ENCODE assay signal across 8 cellular contexts in genomic region chr1:11719313-11720032, GRCh38. TPM values are rescaled to one million over a fixed set of nuclear protein-coding genes. Genes with fewer than 3 reads are reported as not detected.
A peak's percentile ranks its signal among the peaks of the same experiment; 100 is the strongest.
DNase-seq lines count a peak whose midpoint lies in the region; ATAC-seq lines count a peak whose summit lies in the region.

No MANE protein-coding gene starts in this region.

- WGBS in mesendoderm (ENCODE audit: extremely low coverage, insufficient coverage, low lambda C conversion rate) = no CpG with 5 or more reads among the region's 44 CpGs

- H3K79me1 ChIP-seq in mesendoderm (ENCODE audit: low read length) = no peaks in the 10 kb centered on the region

- H3K56ac ChIP-seq in mesendoderm (ENCODE audit: low read length) = peak overlapping the region; percentile 71

- no peak overlapping the region for H4K5ac ChIP-seq in mesendoderm (ENCODE audit: low read length)

- H3K18ac ChIP-seq in mesendoderm (ENCODE audit: low read length) = no peak overlapping the region

- no peak overlapping the region for H2AK5ac ChIP-seq in mesendoderm (ENCODE audit: low read length)

- no peaks in the 10 kb centered on the region for H3K79me2 ChIP-seq in mesendoderm (ENCODE audit: control insufficient read depth, insufficient read depth, low read length)

- peak overlapping the region; percentile 56 for H3K4me2 ChIP-seq in mesendoderm (ENCODE audit: low read length)

- H3K36me3 ChIP-seq in mesendoderm (ENCODE audit: control insufficient read depth, insufficient read depth, low read length) = no peaks in the 10 kb centered on the region

- ATAC-seq in HG02885 (IDR thresholded peaks at IDR 0.05; ENCODE audit: poor library complexity, unreplicated experiment) = peak; percentile 40
- ATAC-seq in GM21526 (IDR thresholded peaks at IDR 0.05; ENCODE audit: low FRiP score, unreplicated experiment) = no peak

- no peak overlapping the region for H4K8ac ChIP-seq in mesendoderm (ENCODE audit: low read depth, low read length)

- no peaks in the 10 kb centered on the region for H3K4me1 ChIP-seq in mesendoderm (ENCODE audit: control insufficient read depth, low read depth, low read length)

- no peak overlapping the region for H3K4ac ChIP-seq in mesendoderm (ENCODE audit: low read depth, low read length)

- no peak overlapping the region for H2BK120ac ChIP-seq in mesendoderm (ENCODE audit: low read depth, low read length)

- DNase-seq in DMS53 (lab: John Stamatoyannopoulos, UW) = peak; percentile 90
- peak; percentile 61 for DNase-seq in NCI-H82 treated with DMSO at 0.1 percent for 48 hours (lab: John Stamatoyannopoulos, UW; ENCODE audit: unreplicated experiment)
- peak; percentile 65 to 74 for DNase-seq in activated CD8-positive, alpha-beta memory T cell treated with anti-CD3 and anti-CD28 coated beads for 1 hour (ENCODE audit: extremely low read depth in 1 of 2, low read depth in 1 of 2)
- peak; percentile 82 for DNase-seq in effector CD4-positive, alpha-beta T cell
- DNase-seq in mesendoderm = peak; percentile 45
- DNase-seq in stimulated activated CD8-positive, alpha-beta memory T cell treated with anti-CD3 and anti-CD28 coated beads, Interleukin-12 subunit alpha, Interleukin-12 subunit beta, amount 100 ng/mL, for 4 hours (ENCODE audit: low read depth) = peak; percentile 72

- H3K27ac ChIP-seq in mesendoderm (ENCODE audit: low read depth, low read length) = no peak overlapping the region

- H3K23ac ChIP-seq in mesendoderm (ENCODE audit: low read length) = no peak overlapping the region

- H3K27me3 ChIP-seq in mesendoderm (ENCODE audit: insufficient read depth, low read length, poor library complexity) = no peaks in the 10 kb centered on the region

- H2BK5ac ChIP-seq in mesendoderm (ENCODE audit: low read length) = no peak overlapping the region

- H2BK15ac ChIP-seq in mesendoderm (replicated peaks; ENCODE audit: low read depth) = no peak overlapping the region

- peak overlapping the region; percentile 48 for H3K9ac ChIP-seq in mesendoderm (ENCODE audit: low read length)

- H3K4me3 ChIP-seq in mesendoderm (ENCODE audit: low read length) = no peak overlapping the region

RNA-seq across cellular contexts. Expression of gene AGTRAP, which starts 16.5 kb away (rescaled TPM):
- 37.9 TPM for polyA plus RNA-seq in mesendoderm (2013, experiment 1 of 2)
- polyA plus RNA-seq in mesendoderm (2013, experiment 2 of 2) = 38.7 TPM

RNA-seq across cellular contexts. Expression of gene DRAXIN, which starts 28.0 kb away (rescaled TPM):
- 5.6 TPM for polyA plus RNA-seq in mesendoderm (2013, experiment 1 of 2)
- polyA plus RNA-seq in mesendoderm (2013, experiment 2 of 2) = 5.8 TPM

RNA-seq across cellular contexts. Expression of gene MAD2L2, which starts 38.5 kb away (rescaled TPM):
- polyA plus RNA-seq in mesendoderm (2013, experiment 1 of 2) = 128 TPM
- 136 TPM for polyA plus RNA-seq in mesendoderm (2013, experiment 2 of 2)

RNA-seq across cellular contexts. Expression of gene C1orf167, which starts 42.5 kb away (rescaled TPM):
- polyA plus RNA-seq in mesendoderm (2013, experiment 1 of 2) = 0.80 TPM
- 0.63 TPM for polyA plus RNA-seq in mesendoderm (2013, experiment 2 of 2)

RNA-seq across cellular contexts. Expression of gene FBXO6, which starts 55.5 kb away (rescaled TPM):
- 0.55 TPM for polyA plus RNA-seq in mesendoderm (2013, experiment 1 of 2)
- polyA plus RNA-seq in mesendoderm (2013, experiment 2 of 2) = 0.50 TPM
